In genomic region chr9:95953986-95954385, GRCh38 we compare ENCODE assay signal across 19 cellular contexts.
"Had no signal": no experiment of that assay in that cellular context is flagged by ENCODE, and none has a peak within 500 bp of the region (broad histone marks: within the 10 kb centered on the region; RNA-seq: fewer than 3 reads in every experiment).

No MANE protein-coding gene starts in this region.

- DNase-seq: activated CD4-positive, alpha-beta T cell treated with anti-CD3 and anti-CD28 coated beads, Interleukin-2, amount 10 ng/mL, durations not matched to agents 24 days and 14 days; activated CD8-positive, alpha-beta memory T cell treated with anti-CD3 and anti-CD28 coated beads, Interleukin-2, amount 50 U/mL, for 4 hours; colonic mucosa; endodermal cell; foreskin keratinocyte; mesenchymal stem cell; mucosa of descending colon; naive thymus-derived CD4-positive, alpha-beta T cell; stimulated activated CD4-positive, alpha-beta T cell treated with anti-CD3 and anti-CD28 coated beads, Interleukin-12 subunit alpha, Interleukin-12 subunit beta, amount 100 ng/mL, for 4 hours; stimulated activated CD4-positive, alpha-beta T cell treated with anti-CD3 and anti-CD28 coated beads, Interleukin-2, amount 100 ng/mL, for 24 hours; T1000; testis; upper lobe of left lung had no signal

- H3K4me1 ChIP-seq: ascending aorta, colonic mucosa, foreskin keratinocyte, testis, upper lobe of left lung had no signal

- H3K4me3 Mint-ChIP-seq: activated CD4-positive, alpha-beta T cell treated with anti-CD3 and anti-CD28 coated beads, Interleukin-2, amount 10 ng/mL, durations not matched to agents 24 days and 14 days; activated T-helper 1 cell treated with anti-CD3 and anti-CD28 coated beads, Interleukin-12 subunit alpha, Interleukin-12 subunit beta, Interleukin-2, Interleukin-4 antibody, amounts not matched to agents 30 ng/mL and 10 ng/mL and 1 ng/mL, durations not matched to agents 14 hours and 24 hours and 36 hours; central memory CD8-positive, alpha-beta T cell; endodermal cell; naive thymus-derived CD4-positive, alpha-beta T cell had no signal

- H3K4me3 ChIP-seq: ascending aorta, colonic mucosa, hepatocyte, mucosa of descending colon, testis, upper lobe of left lung had no signal

- H3K4me2 ChIP-seq: hepatocyte had no signal

- H3K27ac ChIP-seq: ascending aorta, colonic mucosa, epithelial cell of prostate, foreskin keratinocyte, hepatocyte, neutrophil, testis, upper lobe of left lung had no signal

- H3K79me2 ChIP-seq: hepatocyte had no signal

- ATAC-seq: foreskin keratinocyte; mucosa of descending colon; naive thymus-derived CD4-positive, alpha-beta T cell had no signal

- H3K36me3 ChIP-seq: colonic mucosa had no signal

- H3K4me1 Mint-ChIP-seq: endodermal cell had no signal

- H3K27me3 ChIP-seq: ascending aorta, colonic mucosa, foreskin keratinocyte, hepatocyte, neutrophil, testis, upper lobe of left lung had no signal

- H2AFZ ChIP-seq: hepatocyte had no signal

- H3K27me3 Mint-ChIP-seq: activated CD4-positive, alpha-beta T cell treated with anti-CD3 and anti-CD28 coated beads, Interleukin-2, amount 10 ng/mL, durations not matched to agents 24 days and 14 days; central memory CD8-positive, alpha-beta T cell; naive thymus-derived CD4-positive, alpha-beta T cell had no signal

- H3K9me3 ChIP-seq: ascending aorta, colonic mucosa, testis had no signal

- H3K27ac Mint-ChIP-seq: activated CD4-positive, alpha-beta T cell treated with anti-CD3 and anti-CD28 coated beads, Interleukin-2, amount 10 ng/mL, durations not matched to agents 24 days and 14 days; activated T-helper 1 cell treated with anti-CD3 and anti-CD28 coated beads, Interleukin-12 subunit alpha, Interleukin-12 subunit beta, Interleukin-2, Interleukin-4 antibody, amounts not matched to agents 30 ng/mL and 10 ng/mL and 1 ng/mL, durations not matched to agents 14 hours and 24 hours and 36 hours; endodermal cell; naive thymus-derived CD4-positive, alpha-beta T cell had no signal
